Comparison of ENCODE assay signal across 1 cellular context in genomic region chr4:17546222-17546621, GRCh38.
TF ChIP-seq lines count a peak whose summit lies in the region.

No MANE protein-coding gene starts in this region.

TF ChIP-seq in H1, 55 proteins besides CTCF, POLR2A, EP300 and RAD21:
- TF ChIP-seq, protein P1, sequence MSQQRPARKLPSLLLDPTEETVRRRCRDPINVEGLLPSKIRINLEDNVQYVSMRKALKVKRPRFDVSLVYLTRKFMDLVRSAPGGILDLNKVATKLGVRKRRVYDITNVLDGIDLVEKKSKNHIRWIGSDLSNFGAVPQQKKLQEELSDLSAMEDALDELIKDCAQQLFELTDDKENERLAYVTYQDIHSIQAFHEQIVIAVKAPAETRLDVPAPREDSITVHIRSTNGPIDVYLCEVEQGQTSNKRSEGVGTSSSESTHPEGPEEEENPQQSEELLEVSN (IDR thresholded peaks at IDR 0.05) = peak; percentile 76
- peak; percentile 82 for TF ChIP-seq MAX (IDR thresholded peaks at IDR 0.05)
- no peak for TF ChIP-seq KDM5A (IDR thresholded peaks at IDR 0.05; ENCODE audit: low read length)
- TF ChIP-seq TBP (IDR thresholded peaks at IDR 0.05; ENCODE audit: low read depth, low read length) = no peak
- no peak for TF ChIP-seq SIN3A (conservative IDR thresholded peaks at IDR 0.05 in 1 of 2, IDR thresholded peaks at IDR 0.05 in 1 of 2; ENCODE audit: low read depth in 1 of 2, low read length in 2 of 2)
- TF ChIP-seq FOSL1 (IDR thresholded peaks at IDR 0.05; ENCODE audit: insufficient read depth, low read depth, low read length) = no peak
